ENCODE assay signal across 27 cellular contexts in the genomic region with DNA sequence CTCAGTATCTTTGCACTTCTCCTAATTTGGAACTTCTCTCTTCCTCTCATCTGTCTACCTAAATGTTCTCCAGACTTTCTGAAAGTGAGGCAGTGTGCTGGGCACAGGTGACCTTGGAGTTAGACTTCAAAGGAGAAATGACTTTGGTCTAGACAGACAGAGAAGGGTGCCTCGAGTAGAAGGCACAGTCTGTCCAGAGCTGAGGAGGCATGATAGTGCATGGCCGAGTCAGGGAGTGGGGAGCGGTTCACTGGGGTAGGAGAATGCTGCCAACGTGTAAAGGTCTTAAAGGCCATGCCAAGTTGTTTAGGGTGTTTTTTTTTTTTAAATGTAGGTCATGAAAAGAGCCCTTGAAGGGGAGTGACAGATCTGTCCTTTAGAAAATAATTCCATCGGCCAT. TPM values are rescaled to one million over a fixed set of nuclear protein-coding genes. Genes with fewer than 3 reads are reported as not detected.
"Had no signal": no experiment of that assay in that cellular context is flagged by ENCODE, and none has a peak within 500 bp of the region (broad histone marks: within the 10 kb centered on the region; RNA-seq: fewer than 3 reads in every experiment).

No MANE protein-coding gene starts in this region.

- H3K36me3 ChIP-seq: heart right ventricle, lower lobe of right lung, pancreas, upper lobe of left lung had no signal

- H3K4me1 ChIP-seq: lower lobe of right lung, pancreas had no signal

- H3K4me3 ChIP-seq: heart right ventricle, lower lobe of right lung, pancreas, smooth muscle cell, upper lobe of left lung had no signal

- H3K4me2 ChIP-seq: smooth muscle cell had no signal

- DNase-seq: activated CD4-positive, alpha-beta memory T cell treated with anti-CD3 and anti-CD28 coated beads, Interleukin-2, amount 10 ng/mL, durations not matched to agents 7 days and 5 days; activated CD4-positive, alpha-beta T cell treated with anti-CD3 and anti-CD28 coated beads for 1 hour; activated CD4-positive, alpha-beta T cell treated with anti-CD3 and anti-CD28 coated beads, Interleukin-2, amount 10 ng/mL, durations not matched to agents 7 days and 5 days; activated gamma-delta T cell; activated naive CD4-positive, alpha-beta T cell treated with anti-CD3 and anti-CD28 coated beads, Interleukin-2, amount 10 ng/mL, durations not matched to agents 7 days and 5 days; activated naive CD8-positive, alpha-beta T cell treated with anti-CD3 and anti-CD28 coated beads, Interleukin-2, amount 10 ng/mL, durations not matched to agents 7 days and 5 days; central memory CD4-positive, alpha-beta T cell; endodermal cell; foreskin fibroblast; heart right ventricle; lower lobe of right lung; mesendoderm; stimulated activated CD4-positive, alpha-beta T cell treated with anti-CD3 and anti-CD28 coated beads, Interleukin-1b, Interleukin-23, amount 100 ng/mL, for 48 hours; stimulated activated CD4-positive, alpha-beta T cell treated with anti-CD3 and anti-CD28 coated beads, Interleukin-4, amount 100 ng/mL, for 4 hours; stimulated activated CD8-positive, alpha-beta memory T cell treated with anti-CD3 and anti-CD28 coated beads, Interleukin-4, amount 100 ng/mL, for 48 hours; stimulated activated naive CD8-positive, alpha-beta T cell treated with anti-CD3 and anti-CD28 coated beads, Interleukin-15, amount 100 ng/mL, for 72 hours; T-helper 2 cell; upper lobe of left lung had no signal

- ATAC-seq: esophagus mucosa; lower lobe of right lung; natural killer cell treated with Interleukin-12 subunit alpha and Interleukin-12 subunit beta and Interleukin-15 and Interleukin-18, amount 100 ng/mL, for 72 hours; pancreas; sciatic nerve; SK-N-SH treated with all-trans-retinoic acid at 6 μM for 48 hours; stimulated activated memory B cell treated with anti-CD40 and anti-IgM and Interleukin-4, amounts not matched to agents 10 μg/mL and 1 μg/mL and 100 μg/mL, for 72 hours; stimulated activated naive CD8-positive, alpha-beta T cell treated with anti-CD3 and anti-CD28 coated beads, Interleukin-15, amount 100 ng/mL, for 72 hours; WTC11 had no signal

- H3K9me3 ChIP-seq: lower lobe of right lung, pancreas had no signal

- H3K9me3 Mint-ChIP-seq: activated naive CD8-positive, alpha-beta T cell treated with anti-CD3 and anti-CD28 coated beads, Interleukin-2, amount 10 ng/mL, durations not matched to agents 7 days and 5 days; dendritic cell treated with granulocyte-macrophage colony-stimulating factor and Interleukin-4, amounts not matched to agents 40 ng/mL and 50 ng/mL, for 4 days; endodermal cell; natural killer cell treated with Interleukin-12 subunit alpha and Interleukin-12 subunit beta and Interleukin-15 and Interleukin-18, amount 100 ng/mL, for 72 hours; stimulated activated memory B cell treated with anti-CD40 and anti-IgM and Interleukin-4, amounts not matched to agents 10 μg/mL and 1 μg/mL and 100 μg/mL, for 72 hours; stimulated activated naive CD8-positive, alpha-beta T cell treated with anti-CD3 and anti-CD28 coated beads, Interleukin-15, amount 100 ng/mL, for 72 hours; WTC11 had no signal

- H3K36me3 Mint-ChIP-seq: activated naive CD8-positive, alpha-beta T cell treated with anti-CD3 and anti-CD28 coated beads, Interleukin-2, amount 10 ng/mL, durations not matched to agents 7 days and 5 days; natural killer cell treated with Interleukin-12 subunit alpha and Interleukin-12 subunit beta and Interleukin-15 and Interleukin-18, amount 100 ng/mL, for 72 hours; stimulated activated memory B cell treated with anti-CD40 and anti-IgM and Interleukin-4, amounts not matched to agents 10 μg/mL and 1 μg/mL and 100 μg/mL, for 72 hours; WTC11 had no signal

- H3K4me3 Mint-ChIP-seq: activated CD4-positive, alpha-beta memory T cell treated with anti-CD3 and anti-CD28 coated beads, Interleukin-2, amount 10 ng/mL, durations not matched to agents 7 days and 5 days; activated CD4-positive, alpha-beta T cell treated with anti-CD3 and anti-CD28 coated beads, Interleukin-2, amount 10 ng/mL, durations not matched to agents 7 days and 5 days; activated naive CD4-positive, alpha-beta T cell treated with anti-CD3 and anti-CD28 coated beads, Interleukin-2, amount 10 ng/mL, durations not matched to agents 7 days and 5 days; activated naive CD8-positive, alpha-beta T cell treated with anti-CD3 and anti-CD28 coated beads, Interleukin-2, amount 10 ng/mL, durations not matched to agents 7 days and 5 days; dendritic cell treated with granulocyte-macrophage colony-stimulating factor and Interleukin-4, amounts not matched to agents 40 ng/mL and 50 ng/mL, for 4 days; endodermal cell; natural killer cell treated with Interleukin-12 subunit alpha and Interleukin-12 subunit beta and Interleukin-15 and Interleukin-18, amount 100 ng/mL, for 72 hours; stimulated activated memory B cell treated with anti-CD40 and anti-IgM and Interleukin-4, amounts not matched to agents 10 μg/mL and 1 μg/mL and 100 μg/mL, for 72 hours; stimulated activated naive CD8-positive, alpha-beta T cell treated with anti-CD3 and anti-CD28 coated beads, Interleukin-15, amount 100 ng/mL, for 72 hours; WTC11 had no signal

- H3K4me1 Mint-ChIP-seq: endodermal cell had no signal

- H3K27ac Mint-ChIP-seq: activated CD4-positive, alpha-beta memory T cell treated with anti-CD3 and anti-CD28 coated beads, Interleukin-2, amount 10 ng/mL, durations not matched to agents 7 days and 5 days; activated CD4-positive, alpha-beta T cell treated with anti-CD3 and anti-CD28 coated beads, Interleukin-2, amount 10 ng/mL, durations not matched to agents 7 days and 5 days; activated naive CD8-positive, alpha-beta T cell treated with anti-CD3 and anti-CD28 coated beads, Interleukin-2, amount 10 ng/mL, durations not matched to agents 7 days and 5 days; dendritic cell treated with granulocyte-macrophage colony-stimulating factor and Interleukin-4, amounts not matched to agents 40 ng/mL and 50 ng/mL, for 4 days; endodermal cell; natural killer cell treated with Interleukin-12 subunit alpha and Interleukin-12 subunit beta and Interleukin-15 and Interleukin-18, amount 100 ng/mL, for 72 hours; stimulated activated memory B cell treated with anti-CD40 and anti-IgM and Interleukin-4, amounts not matched to agents 10 μg/mL and 1 μg/mL and 100 μg/mL, for 72 hours; WTC11 had no signal

- H3K27ac ChIP-seq: heart right ventricle, lower lobe of right lung, pancreas had no signal

- H3K27me3 Mint-ChIP-seq: activated naive CD8-positive, alpha-beta T cell treated with anti-CD3 and anti-CD28 coated beads, Interleukin-2, amount 10 ng/mL, durations not matched to agents 7 days and 5 days; natural killer cell treated with Interleukin-12 subunit alpha and Interleukin-12 subunit beta and Interleukin-15 and Interleukin-18, amount 100 ng/mL, for 72 hours; stimulated activated naive CD8-positive, alpha-beta T cell treated with anti-CD3 and anti-CD28 coated beads, Interleukin-15, amount 100 ng/mL, for 72 hours had no signal

- H3K27me3 ChIP-seq: heart right ventricle, pancreas, upper lobe of left lung had no signal

RNA-seq across cellular contexts. Expression of a gene that starts 17.3 kb away (rescaled TPM):
- total RNA-seq: smooth muscle cell had no signal
- polyA plus RNA-seq: smooth muscle cell had no signal
